In the genomic region with DNA sequence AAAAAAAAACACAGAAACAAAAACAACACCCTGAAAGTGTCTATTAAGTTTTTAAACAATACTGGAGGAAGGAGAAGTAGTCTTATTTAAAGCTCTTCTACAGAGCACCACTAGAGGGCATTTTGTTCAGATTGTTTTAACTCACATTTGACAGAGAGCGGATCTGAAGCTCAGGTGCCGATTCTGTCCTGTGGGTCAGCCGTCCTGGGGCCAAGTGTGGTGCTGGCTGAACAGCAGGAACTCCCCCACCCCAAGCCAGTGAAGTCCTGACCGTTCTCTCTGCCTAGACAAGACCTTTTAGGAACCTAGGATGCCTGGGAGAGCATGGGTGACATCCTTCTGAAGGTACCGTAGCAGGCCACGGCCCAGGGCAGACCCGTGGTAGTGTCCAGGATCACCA, we compare ENCODE assay signal across 8 cellular contexts. TPM values are rescaled to one million over a fixed set of nuclear protein-coding genes. Genes with fewer than 3 reads are reported as not detected.
DNase-seq lines count a peak whose midpoint lies in the region; ATAC-seq and TF ChIP-seq lines count a peak whose summit lies in the region.

No MANE protein-coding gene starts in this region.

- no peak overlapping the region for H2AK5ac ChIP-seq in H9 (ENCODE audit: insufficient read length, low read length)

- peaks cover 6 to 11% (median 7%) of the 10 kb centered on the region in 5 donors for H3K9me3 Mint-ChIP-seq in CD8-positive, alpha-beta memory T cell
- peaks cover 5 to 7% of the 10 kb centered on the region in 2 experiments for H3K9me3 Mint-ChIP-seq in H9

- peaks cover 41% of the 10 kb centered on the region for H3K36me3 ChIP-seq in CD8-positive, alpha-beta memory T cell (ENCODE audit: insufficient read depth, low read length)

- H3K23me2 ChIP-seq in H9 (ENCODE audit: insufficient read length, low read depth, low read length, poor library complexity, severe bottlenecking) = peaks cover 12% of the 10 kb centered on the region

- no peak overlapping the region for H4K91ac ChIP-seq in H9 (ENCODE audit: insufficient read length, low read depth, low read length)

- H2AFZ ChIP-seq in H9 (ENCODE audit: low read length) = no peak overlapping the region

- no peaks in the 10 kb centered on the region for H3K27me3 ChIP-seq in CD8-positive, alpha-beta memory T cell (ENCODE audit: insufficient read depth, low read length, poor library complexity, severe bottlenecking)
- H3K27me3 ChIP-seq in H9 (ENCODE audit: insufficient read depth, low read length) = no peaks in the 10 kb centered on the region

- H3K9ac ChIP-seq in H9 (ENCODE audit: extremely low read depth, insufficient read length, low read length) = no peak overlapping the region

- H2BK120ac ChIP-seq in H9 (ENCODE audit: low read depth, low read length, poor library complexity, severe bottlenecking) = no peak overlapping the region

- H3K79me1 ChIP-seq in H9 (ENCODE audit: insufficient read depth, low read depth, low read length, poor library complexity, severe bottlenecking) = peaks cover 10% of the 10 kb centered on the region

- peaks cover 37 to 64% (median 37%) of the 10 kb centered on the region in 3 donors for H3K36me3 Mint-ChIP-seq in CD8-positive, alpha-beta memory T cell
- H3K36me3 Mint-ChIP-seq in H9 (ENCODE audit: insufficient read depth in 1 of 3, low read depth in 3 of 3) = peaks cover 45 to 56% (median 56%) of the 10 kb centered on the region in 3 experiments

- peaks cover 23% of the 10 kb centered on the region for H3K4me1 ChIP-seq in CD8-positive, alpha-beta memory T cell (ENCODE audit: insufficient read depth, low read length)
- no peaks in the 10 kb centered on the region for H3K4me1 ChIP-seq in H9 (ENCODE audit: insufficient read depth, low read length)

- no peak overlapping the region for H3K56ac ChIP-seq in H9 (ENCODE audit: insufficient read length, low read depth, low read length)

- DNase-seq in CD8-positive, alpha-beta memory T cell = peak in 3 of 5 donors; percentile 14 to 36 (median 30)
- DNase-seq in H9 (peak; percentile 19), NOMO-1 treated with dmso at 0.1 percent for 144 hours (lab: John Stamatoyannopoulos, UW; ENCODE audit: unreplicated experiment) (peak; percentile 58), cerebellum (ENCODE audit: low spot score) (peak; percentile 56), mesenteric fat pad (ENCODE audit: low spot score) (peak; percentile 60), amniotic stem cell (lab: John Stamatoyannopoulos, UW) (no peak)
- DNase-seq in stimulated activated CD4-positive, alpha-beta T cell treated with anti-CD3 and anti-CD28 coated beads, Interleukin-4, amount 100 ng/mL, for 4 hours = no peak

- H3K4me3 ChIP-seq in CD8-positive, alpha-beta memory T cell (ENCODE audit: low read length) = no peak overlapping the region

- H3T11ph ChIP-seq in H9 (ENCODE audit: low read length) = no peak overlapping the region

- peaks cover 5% of the 10 kb centered on the region for H3K9me3 ChIP-seq in CD8-positive, alpha-beta memory T cell (ENCODE audit: low read length)
- H3K9me3 ChIP-seq in H9 (ENCODE audit: control insufficient read depth, low read depth, low read length) = no peaks in the 10 kb centered on the region

- peaks cover 39 to 67% (median 53%) of the 10 kb centered on the region in 3 donors for H3K4me1 Mint-ChIP-seq in CD8-positive, alpha-beta memory T cell
- peaks cover 8 to 10% of the 10 kb centered on the region in 2 experiments; a peak in 3 of 4 replicates for H3K4me1 Mint-ChIP-seq in H9

- no peak overlapping the region for H3K4ac ChIP-seq in H9 (ENCODE audit: low read depth, low read length)

- no peak overlapping the region for H3K27ac ChIP-seq in CD8-positive, alpha-beta memory T cell (ENCODE audit: low read depth, low read length)
- H3K27ac ChIP-seq in H9 (ENCODE audit: insufficient read length, low read depth, low read length) = no peak overlapping the region

- no peaks in the 10 kb centered on the region for H3K27me3 Mint-ChIP-seq in CD8-positive, alpha-beta memory T cell
- H3K27me3 Mint-ChIP-seq in H9 (ENCODE audit: low read depth) = peaks cover 3% of the 10 kb centered on the region; the same call in 1 of the 2 replicates

- H3K23ac ChIP-seq in H9 (ENCODE audit: insufficient read length, low read depth, low read length) = no peak overlapping the region

- H3K4me3 Mint-ChIP-seq in CD8-positive, alpha-beta memory T cell = peak overlapping the region in 2 of 7 donors; percentile 20 to 89
- no peak overlapping the region for H3K4me3 Mint-ChIP-seq in H9

- WGBS in H9 (ENCODE audit: extremely low coverage, insufficient read length, low lambda C conversion rate) = no CpG with 5 or more reads among the region's 7 CpGs

- no peak overlapping the region for H3K14ac ChIP-seq in H9 (ENCODE audit: insufficient read depth, low read length)

- peak overlapping the region in 6 of 8 donors; percentile 42 to 90 (median 68) for H3K27ac Mint-ChIP-seq in CD8-positive, alpha-beta memory T cell
- no peak overlapping the region for H3K27ac Mint-ChIP-seq in H9

- H4K5ac ChIP-seq in H9 (ENCODE audit: insufficient read length, low read depth, low read length) = no peak overlapping the region

- TF ChIP-seq CTCF in H9 (conservative IDR thresholded peaks at IDR 0.05) = peak; percentile 73

- no peak for ATAC-seq in HG02884 (IDR thresholded peaks at IDR 0.05; ENCODE audit: unreplicated experiment)

- no peak overlapping the region for H3K18ac ChIP-seq in H9 (ENCODE audit: insufficient read length, low read depth, low read length)

- H2BK5ac ChIP-seq in H9 (ENCODE audit: insufficient read length, low read length) = no peak overlapping the region

- no peak overlapping the region for H2BK12ac ChIP-seq in H9 (ENCODE audit: insufficient read length, low read depth, low read length)

- H3K4me2 ChIP-seq in H9 (ENCODE audit: insufficient read depth, insufficient read length, low read length) = no peak overlapping the region

- H2BK15ac ChIP-seq in H9 (ENCODE audit: low read depth, low read length) = no peak overlapping the region

- peaks cover 6% of the 10 kb centered on the region; the same call in 1 of the 2 replicates for H3K79me2 ChIP-seq in H9 (ENCODE audit: insufficient read depth, low read length)

- no peak overlapping the region for H2BK20ac ChIP-seq in H9 (ENCODE audit: low read depth, low read length, poor library complexity, severe bottlenecking)

- no peaks in the 10 kb centered on the region for H4K20me1 ChIP-seq in H9 (ENCODE audit: control insufficient read depth, insufficient read depth, insufficient read length)

- POLR2A ChIA-PET in CD8-positive, alpha-beta memory T cell (lab: Charles Lee) = interaction anchor here (1.0 kb wide), 1 partner anchor 27 kb away, joined by 3 read pairs; no protein-coding TSS in a partner anchor

- no peak overlapping the region for H4K8ac ChIP-seq in H9 (replicated peaks; ENCODE audit: insufficient read length, low read depth, low read length)

- CTCF ChIA-PET in CD8-positive, alpha-beta memory T cell (lab: Charles Lee) = interaction anchor here (0.9 to 4.2 kb wide), 10 partner anchors 8 to 229 kb away, joined by 3 to 15 read pairs (median 3); a partner anchor contains a TSS

RNA-seq across cellular contexts. Expression of a gene that starts 3.9 kb away (rescaled TPM):
- total RNA-seq in CD8-positive, alpha-beta memory T cell = 10 to 100 TPM; 50.2 to 52.4 TPM
- polyA plus RNA-seq in CD8-positive, alpha-beta memory T cell = 42.9 TPM
- total RNA-seq in H9 (2021) (36.7 and 37.6 TPM in 2 replicates), cerebellum (27.8 TPM), mesenteric fat pad (58.5 TPM)

Comparison
In these comparisons a context has a peak if more than half of its experiments do, and no peak if none do; other contexts are left out.
1. DNase-seq: peak in CD8-positive, alpha-beta memory T cell (3 of 5), H9 (single experiment), NOMO-1 treated with dmso at 0.1 percent for 144 hours (single experiment), cerebellum (single experiment) and mesenteric fat pad (single experiment); none in amniotic stem cell (single experiment) and stimulated activated CD4-positive, alpha-beta T cell treated with anti-CD3 and anti-CD28 coated beads, Interleukin-4, amount 100 ng/mL, for 4 hours (0 of 2).
2. H3K27ac Mint-ChIP-seq: peak in CD8-positive, alpha-beta memory T cell (6 of 8); none in H9 (0 of 3).